ENCODE assay signal across 34 cellular contexts in genomic region chr5:73179730-73180129, GRCh38. TPM values are rescaled to one million over a fixed set of nuclear protein-coding genes. Genes with fewer than 3 reads are reported as not detected.
"Had no signal": no experiment of that assay in that cellular context is flagged by ENCODE, and none has a peak within 500 bp of the region (broad histone marks: within the 10 kb centered on the region; RNA-seq: fewer than 3 reads in every experiment).

No MANE protein-coding gene starts in this region.

- H3K4me1 ChIP-seq: ascending aorta, gastroesophageal sphincter, neural progenitor cell, psoas muscle, sigmoid colon, uterus had no signal

- H3K27me3 ChIP-seq: ascending aorta, cardiac muscle cell, hepatocyte, neural progenitor cell, uterus had no signal

- H3K9ac ChIP-seq: neural progenitor cell, parathyroid adenoma had no signal

- H3K4me2 ChIP-seq: hepatocyte, neural progenitor cell, smooth muscle cell had no signal

- H3K27ac ChIP-seq: ascending aorta, cardiac muscle cell, coronary artery, gastroesophageal sphincter, hepatocyte, neural progenitor cell, parathyroid adenoma, psoas muscle, sigmoid colon, uterus had no signal

- H3K4me3 ChIP-seq: ascending aorta, cardiac muscle cell, coronary artery, gastroesophageal sphincter, hepatocyte, neural progenitor cell, psoas muscle, sigmoid colon, smooth muscle cell, uterus had no signal

- DNase-seq: activated CD4-positive, alpha-beta T cell treated with anti-CD3 and anti-CD28 coated beads for 36 hours; activated CD4-positive, CD25-positive, alpha-beta regulatory T cell; activated CD8-positive, alpha-beta memory T cell treated with anti-CD3 and anti-CD28 coated beads, Interleukin-2, amount 10 ng/mL, durations not matched to agents 7 days and 5 days; activated CD8-positive, alpha-beta T cell treated with anti-CD3 and anti-CD28 coated beads, Interleukin-2, amount 10 ng/mL, durations not matched to agents 7 days and 5 days; activated naive CD4-positive, alpha-beta T cell treated with anti-CD3 and anti-CD28 coated beads for 36 hours; activated naive CD8-positive, alpha-beta T cell treated with anti-CD3 and anti-CD28 coated beads, Interleukin-2, amount 10 ng/mL, durations not matched to agents 7 days and 5 days; activated T-cell treated with anti-CD3 and anti-CD28 coated beads, Interleukin-2, amount 50 U/mL, for 72 hours; effector memory CD8-positive, alpha-beta T cell; left colon; mammary epithelial cell; naive thymus-derived CD4-positive, alpha-beta T cell; occipital lobe; psoas muscle; sigmoid colon; stimulated activated CD4-positive, alpha-beta T cell treated with anti-CD3 and anti-CD28 coated beads, Interleukin-1b, Interleukin-23, amount 100 ng/mL, for 48 hours; stimulated activated CD4-positive, alpha-beta T cell treated with anti-CD3 and anti-CD28 coated beads, Interleukin-4, amount 100 ng/mL, for 4 hours; stimulated activated CD8-positive, alpha-beta memory T cell treated with anti-CD3 and anti-CD28 coated beads, Interleukin-4, amount 100 ng/mL, for 48 hours; stimulated activated naive CD8-positive, alpha-beta T cell treated with anti-CD3 and anti-CD28 coated beads, Interleukin-15, amount 100 ng/mL, for 72 hours; substantia nigra; uterus had no signal

- H3K36me3 ChIP-seq: ascending aorta, cardiac muscle cell, gastroesophageal sphincter, neural progenitor cell, sigmoid colon, uterus had no signal

- H3K79me2 ChIP-seq: hepatocyte, parathyroid adenoma had no signal

- H2AFZ ChIP-seq: hepatocyte, neural progenitor cell, parathyroid adenoma had no signal

- H3K9me3 ChIP-seq: ascending aorta, psoas muscle, uterus had no signal

RNA-seq across cellular contexts. Expression of gene TMEM174, which starts 6.7 kb away (rescaled TPM):
- total RNA-seq: activated CD4-positive, alpha-beta T cell treated with anti-CD3 and anti-CD28 coated beads for 36 hours; activated CD8-positive, alpha-beta memory T cell treated with anti-CD3 and anti-CD28 coated beads, Interleukin-2, amount 10 ng/mL, durations not matched to agents 7 days and 5 days; activated CD8-positive, alpha-beta T cell treated with anti-CD3 and anti-CD28 coated beads, Interleukin-2, amount 10 ng/mL, durations not matched to agents 7 days and 5 days; activated naive CD4-positive, alpha-beta T cell treated with anti-CD3 and anti-CD28 coated beads for 36 hours; activated naive CD8-positive, alpha-beta T cell treated with anti-CD3 and anti-CD28 coated beads, Interleukin-2, amount 10 ng/mL, durations not matched to agents 7 days and 5 days; activated T-cell treated with anti-CD3 and anti-CD28 coated beads, Interleukin-2, amount 50 U/mL, for 72 hours; ascending aorta; cardiac muscle cell; cerebellum; endothelial cell of umbilical vein; fibroblast of lung; fibroblast of villous mesenchyme; gastroesophageal sphincter; hepatocyte; left colon; liver; mammary epithelial cell; mucosa of gallbladder; naive thymus-derived CD4-positive, alpha-beta T cell; occipital lobe; psoas muscle; sigmoid colon; smooth muscle cell; uterus had no signal

RNA-seq across cellular contexts. Expression of gene TMEM171, which starts 59.4 kb away (rescaled TPM):
- total RNA-seq: activated CD4-positive, alpha-beta T cell treated with anti-CD3 and anti-CD28 coated beads for 36 hours; activated CD8-positive, alpha-beta memory T cell treated with anti-CD3 and anti-CD28 coated beads, Interleukin-2, amount 10 ng/mL, durations not matched to agents 7 days and 5 days; activated CD8-positive, alpha-beta T cell treated with anti-CD3 and anti-CD28 coated beads, Interleukin-2, amount 10 ng/mL, durations not matched to agents 7 days and 5 days; activated naive CD4-positive, alpha-beta T cell treated with anti-CD3 and anti-CD28 coated beads for 36 hours; activated T-cell treated with anti-CD3 and anti-CD28 coated beads, Interleukin-2, amount 50 U/mL, for 72 hours; ascending aorta; cardiac muscle cell; sigmoid colon; smooth muscle cell; uterus had no signal
